ENCODE assay signal across 15 cellular contexts in the genomic region with DNA sequence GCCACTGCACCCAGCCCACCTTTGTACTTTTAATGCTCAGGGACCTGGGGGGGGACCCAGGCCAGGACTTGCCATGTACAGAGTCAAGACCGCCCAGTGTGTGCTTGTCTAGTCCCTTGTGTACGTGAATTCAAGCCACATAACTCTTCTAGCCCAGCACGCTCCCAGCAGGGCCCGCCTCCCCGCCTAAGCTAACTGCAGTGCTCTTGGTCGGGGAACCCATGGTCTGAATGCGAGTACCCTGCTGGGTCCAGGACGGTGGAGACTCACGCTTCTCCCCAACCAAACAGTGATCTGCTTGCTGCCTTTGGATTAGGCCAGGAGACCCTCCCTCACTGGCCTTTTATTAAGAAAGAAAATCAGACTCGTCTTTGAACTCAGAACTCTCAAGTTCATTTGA. TPM values are rescaled to one million over a fixed set of nuclear protein-coding genes. Genes with fewer than 3 reads are reported as not detected.
A peak's percentile ranks its signal among the peaks of the same experiment; 100 is the strongest.
DNase-seq lines count a peak whose midpoint lies in the region; TF ChIP-seq lines count a peak whose summit lies in the region.
"Had no signal": no experiment of that assay in that cellular context is flagged by ENCODE, and none has a peak within 500 bp of the region (broad histone marks: within the 10 kb centered on the region; RNA-seq: fewer than 3 reads in every experiment).

No MANE protein-coding gene starts in this region.

- peaks cover 42% of the 10 kb centered on the region for H3K4me1 Mint-ChIP-seq in type B pancreatic cell (ENCODE audit: unreplicated experiment)

- TF ChIP-seq CTCF in VCaP (conservative IDR thresholded peaks at IDR 0.05) (no peak), esophagus muscularis mucosa (IDR thresholded peaks at IDR 0.05) (no peak), parathyroid adenoma (IDR thresholded peaks at IDR 0.05) (no peak), type B pancreatic cell (conservative IDR thresholded peaks at IDR 0.05) (no peak)

- H3K27me3 ChIP-seq in esophagus muscularis mucosa (no peaks in the 10 kb centered on the region), parathyroid adenoma (ENCODE audit: control insufficient read depth, insufficient read depth, low read length) (no peaks in the 10 kb centered on the region)

- H3K27ac ChIP-seq in VCaP (peak overlapping the region; percentile 98), esophagus muscularis mucosa (replicated peaks in 1 of 4) (peak overlapping the region; percentile 94 to 100 (median 98)), parathyroid adenoma (peak overlapping the region; percentile 99)

- H3K4me3 ChIP-seq in esophagus muscularis mucosa (no peak overlapping the region), parathyroid adenoma (ENCODE audit: low read depth, low read length) (no peak overlapping the region)

- 84% methylated on average over 10 of the region's 10 CpGs for WGBS in esophagus muscularis mucosa

- no peak overlapping the region for H3K9ac ChIP-seq in parathyroid adenoma

- intact Hi-C loops in esophagus muscularis mucosa (cut with DNase I): no loop called here

- no peak for TF ChIP-seq POLR2A in esophagus muscularis mucosa (IDR thresholded peaks at IDR 0.05; ENCODE audit: low read depth)

- H3K27me3 Mint-ChIP-seq in type B pancreatic cell: peaks cover 6% of the 10 kb centered on the region

- peak overlapping the region; percentile 71 for H3K27ac Mint-ChIP-seq in type B pancreatic cell
- H3K27ac Mint-ChIP-seq: dendritic cell treated with granulocyte-macrophage colony-stimulating factor and Interleukin-4, amounts not matched to agents 40 ng/mL and 50 ng/mL, for 4 days; T-helper 2 cell treated with Interferon-gamma antibody and Interleukin-4, amounts not matched to agents 5 μg/mL and 100 μg/mL, for 36 hours had no signal

- H3K4me2 ChIP-seq in parathyroid adenoma (ENCODE audit: low read length): no peak overlapping the region

- peaks cover 93 to 100% (median 100%) of the 10 kb centered on the region in 4 donors for H3K4me1 ChIP-seq in esophagus muscularis mucosa
- peaks cover 91% of the 10 kb centered on the region for H3K4me1 ChIP-seq in parathyroid adenoma

- DNase-seq in esophagus muscularis mucosa (ENCODE audit: extremely low spot score): no peak
- DNase-seq in type B pancreatic cell (ENCODE audit: extremely low spot score, unreplicated experiment): no peak
- DNase-seq in NCI-H82 (lab: John Stamatoyannopoulos, UW): no peak
- DNase-seq in stimulated activated CD4-positive, alpha-beta T cell treated with anti-CD3 and anti-CD28 coated beads, Interleukin-1b, Interleukin-23, amount 100 ng/mL, for 48 hours: no peak
- DNase-seq in mucosa of gallbladder (ENCODE audit: low spot score): no peak
- no peak for DNase-seq in superior temporal gyrus (ENCODE audit: extremely low spot score)
- DNase-seq: activated CD4-positive, alpha-beta T cell treated with anti-CD3 and anti-CD28 coated beads for 1 hour; activated naive CD4-positive, alpha-beta T cell treated with Interleukin-2 at 50 U/mL for 16 hours; DMS153; erythroblast; NCI-H1694 treated with DMSO at 0.1 percent for 48 hours had no signal

- H3K36me3 ChIP-seq in esophagus muscularis mucosa: peaks cover 0 to 43% (median 16%) of the 10 kb centered on the region in 4 donors
- no peaks in the 10 kb centered on the region for H3K36me3 ChIP-seq in parathyroid adenoma (ENCODE audit: control insufficient read depth, insufficient read depth, low read length)

- H3K9me3 Mint-ChIP-seq in type B pancreatic cell: no peaks in the 10 kb centered on the region
- H3K9me3 Mint-ChIP-seq: dendritic cell treated with granulocyte-macrophage colony-stimulating factor and Interleukin-4, amounts not matched to agents 40 ng/mL and 50 ng/mL, for 4 days; T-helper 2 cell treated with Interferon-gamma antibody and Interleukin-4, amounts not matched to agents 5 μg/mL and 100 μg/mL, for 36 hours had no signal

- H2AFZ ChIP-seq in parathyroid adenoma: no peak overlapping the region

- peaks cover 73% of the 10 kb centered on the region for H3K79me2 ChIP-seq in parathyroid adenoma

- peaks cover 41% of the 10 kb centered on the region for H3K36me3 Mint-ChIP-seq in type B pancreatic cell

- TF ChIP-seq EP300 in esophagus muscularis mucosa (IDR thresholded peaks at IDR 0.05): no peak

- H3K9me3 ChIP-seq in esophagus muscularis mucosa: no peaks in the 10 kb centered on the region
- no peaks in the 10 kb centered on the region for H3K9me3 ChIP-seq in parathyroid adenoma (ENCODE audit: control insufficient read depth, low read length)

- H3K4me3 Mint-ChIP-seq in type B pancreatic cell: no peak overlapping the region
- H3K4me3 Mint-ChIP-seq: dendritic cell treated with granulocyte-macrophage colony-stimulating factor and Interleukin-4, amounts not matched to agents 40 ng/mL and 50 ng/mL, for 4 days; T-helper 2 cell treated with Interferon-gamma antibody and Interleukin-4, amounts not matched to agents 5 μg/mL and 100 μg/mL, for 36 hours had no signal

RNA-seq across cellular contexts. Expression of a gene that starts 23.3 kb away (rescaled TPM):
- total RNA-seq in esophagus muscularis mucosa: 100 to 1,000 TPM; 349 to 416 (median 399) TPM
- total RNA-seq in type B pancreatic cell (ENCODE audit: low replicate concordance): 120 and 807 TPM in 2 replicates
- total RNA-seq in mucosa of gallbladder: 139 TPM
